ENCODE assay signal across 2 cellular contexts in the genomic region with DNA sequence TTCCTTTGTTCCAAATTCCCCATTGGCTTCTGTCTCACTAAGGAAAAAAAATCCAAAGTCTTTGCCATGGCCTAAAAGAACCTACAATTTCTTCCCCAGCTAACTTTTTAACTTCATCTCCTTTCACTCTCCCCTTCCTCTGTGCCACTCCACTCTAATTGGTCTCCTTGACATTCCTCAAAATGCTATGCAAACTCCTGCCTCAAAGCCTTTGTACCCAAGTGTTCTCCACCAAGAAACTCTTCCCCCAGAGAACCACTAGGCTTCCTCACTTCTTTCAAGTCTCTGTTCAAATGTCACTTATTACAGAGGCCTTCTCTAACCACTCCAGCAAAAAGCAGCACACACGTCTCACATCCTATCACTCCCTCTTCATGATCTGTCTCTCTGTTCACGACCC.
TF ChIP-seq lines count a peak whose summit lies in the region.

No MANE protein-coding gene starts in this region.

TF ChIP-seq in GM23338, 12 proteins besides CTCF, POLR2A, EP300 and RAD21:
- no peak for TF ChIP-seq JUNB (IDR thresholded peaks at IDR 0.05; ENCODE audit: unreplicated experiment)
- TF ChIP-seq, protein P1, sequence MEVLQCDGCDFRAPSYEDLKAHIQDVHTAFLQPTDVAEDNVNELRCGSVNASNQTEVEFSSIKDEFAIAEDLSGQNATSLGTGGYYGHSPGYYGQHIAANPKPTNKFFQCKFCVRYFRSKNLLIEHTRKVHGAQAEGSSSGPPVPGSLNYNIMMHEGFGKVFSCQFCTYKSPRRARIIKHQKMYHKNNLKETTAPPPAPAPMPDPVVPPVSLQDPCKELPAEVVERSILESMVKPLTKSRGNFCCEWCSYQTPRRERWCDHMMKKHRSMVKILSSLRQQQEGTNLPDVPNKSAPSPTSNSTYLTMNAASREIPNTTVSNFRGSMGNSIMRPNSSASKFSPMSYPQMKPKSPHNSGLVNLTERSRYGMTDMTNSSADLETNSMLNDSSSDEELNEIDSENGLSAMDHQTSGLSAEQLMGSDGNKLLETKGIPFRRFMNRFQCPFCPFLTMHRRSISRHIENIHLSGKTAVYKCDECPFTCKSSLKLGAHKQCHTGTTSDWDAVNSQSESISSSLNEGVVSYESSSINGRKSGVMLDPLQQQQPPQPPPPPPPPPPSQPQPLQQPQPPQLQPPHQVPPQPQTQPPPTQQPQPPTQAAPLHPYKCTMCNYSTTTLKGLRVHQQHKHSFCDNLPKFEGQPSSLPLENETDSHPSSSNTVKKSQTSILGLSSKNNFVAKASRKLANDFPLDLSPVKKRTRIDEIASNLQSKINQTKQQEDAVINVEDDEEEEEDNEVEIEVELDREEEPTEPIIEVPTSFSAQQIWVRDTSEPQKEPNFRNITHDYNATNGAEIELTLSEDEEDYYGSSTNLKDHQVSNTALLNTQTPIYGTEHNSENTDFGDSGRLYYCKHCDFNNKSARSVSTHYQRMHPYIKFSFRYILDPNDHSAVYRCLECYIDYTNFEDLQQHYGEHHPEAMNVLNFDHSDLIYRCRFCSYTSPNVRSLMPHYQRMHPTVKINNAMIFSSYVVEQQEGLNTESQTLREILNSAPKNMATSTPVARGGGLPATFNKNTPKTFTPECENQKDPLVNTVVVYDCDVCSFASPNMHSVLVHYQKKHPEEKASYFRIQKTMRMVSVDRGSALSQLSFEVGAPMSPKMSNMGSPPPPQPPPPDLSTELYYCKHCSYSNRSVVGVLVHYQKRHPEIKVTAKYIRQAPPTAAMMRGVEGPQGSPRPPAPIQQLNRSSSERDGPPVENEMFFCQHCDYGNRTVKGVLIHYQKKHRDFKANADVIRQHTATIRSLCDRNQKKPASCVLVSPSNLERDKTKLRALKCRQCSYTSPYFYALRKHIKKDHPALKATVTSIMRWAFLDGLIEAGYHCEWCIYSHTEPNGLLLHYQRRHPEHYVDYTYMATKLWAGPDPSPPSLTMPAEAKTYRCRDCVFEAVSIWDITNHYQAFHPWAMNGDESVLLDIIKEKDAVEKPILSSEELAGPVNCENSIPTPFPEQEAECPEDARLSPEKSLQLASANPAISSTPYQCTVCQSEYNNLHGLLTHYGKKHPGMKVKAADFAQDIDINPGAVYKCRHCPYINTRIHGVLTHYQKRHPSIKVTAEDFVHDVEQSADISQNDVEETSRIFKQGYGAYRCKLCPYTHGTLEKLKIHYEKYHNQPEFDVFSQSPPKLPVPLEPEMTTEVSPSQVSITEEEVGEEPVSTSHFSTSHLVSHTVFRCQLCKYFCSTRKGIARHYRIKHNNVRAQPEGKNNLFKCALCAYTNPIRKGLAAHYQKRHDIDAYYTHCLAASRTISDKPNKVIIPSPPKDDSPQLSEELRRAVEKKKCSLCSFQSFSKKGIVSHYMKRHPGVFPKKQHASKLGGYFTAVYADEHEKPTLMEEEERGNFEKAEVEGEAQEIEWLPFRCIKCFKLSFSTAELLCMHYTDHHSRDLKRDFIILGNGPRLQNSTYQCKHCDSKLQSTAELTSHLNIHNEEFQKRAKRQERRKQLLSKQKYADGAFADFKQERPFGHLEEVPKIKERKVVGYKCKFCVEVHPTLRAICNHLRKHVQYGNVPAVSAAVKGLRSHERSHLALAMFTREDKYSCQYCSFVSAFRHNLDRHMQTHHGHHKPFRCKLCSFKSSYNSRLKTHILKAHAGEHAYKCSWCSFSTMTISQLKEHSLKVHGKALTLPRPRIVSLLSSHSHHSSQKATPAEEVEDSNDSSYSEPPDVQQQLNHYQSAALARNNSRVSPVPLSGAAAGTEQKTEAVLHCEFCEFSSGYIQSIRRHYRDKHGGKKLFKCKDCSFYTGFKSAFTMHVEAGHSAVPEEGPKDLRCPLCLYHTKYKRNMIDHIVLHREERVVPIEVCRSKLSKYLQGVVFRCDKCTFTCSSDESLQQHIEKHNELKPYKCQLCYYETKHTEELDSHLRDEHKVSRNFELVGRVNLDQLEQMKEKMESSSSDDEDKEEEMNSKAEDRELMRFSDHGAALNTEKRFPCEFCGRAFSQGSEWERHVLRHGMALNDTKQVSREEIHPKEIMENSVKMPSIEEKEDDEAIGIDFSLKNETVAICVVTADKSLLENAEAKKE (CRISPR knock-in tag; IDR thresholded peaks at IDR 0.05): no peak
- TF ChIP-seq EZH2phosphoT487 (IDR thresholded peaks at IDR 0.05; ENCODE audit: unreplicated experiment): no peak
- TF ChIP-seq, protein P2, sequence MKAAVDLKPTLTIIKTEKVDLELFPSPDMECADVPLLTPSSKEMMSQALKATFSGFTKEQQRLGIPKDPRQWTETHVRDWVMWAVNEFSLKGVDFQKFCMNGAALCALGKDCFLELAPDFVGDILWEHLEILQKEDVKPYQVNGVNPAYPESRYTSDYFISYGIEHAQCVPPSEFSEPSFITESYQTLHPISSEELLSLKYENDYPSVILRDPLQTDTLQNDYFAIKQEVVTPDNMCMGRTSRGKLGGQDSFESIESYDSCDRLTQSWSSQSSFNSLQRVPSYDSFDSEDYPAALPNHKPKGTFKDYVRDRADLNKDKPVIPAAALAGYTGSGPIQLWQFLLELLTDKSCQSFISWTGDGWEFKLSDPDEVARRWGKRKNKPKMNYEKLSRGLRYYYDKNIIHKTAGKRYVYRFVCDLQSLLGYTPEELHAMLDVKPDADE (IDR thresholded peaks at IDR 0.05): no peak

TF ChIP-seq in H1, 55 proteins besides CTCF, POLR2A, EP300 and RAD21:
- no peak for TF ChIP-seq CREB1 (IDR thresholded peaks at IDR 0.05)
- TF ChIP-seq, protein P3, sequence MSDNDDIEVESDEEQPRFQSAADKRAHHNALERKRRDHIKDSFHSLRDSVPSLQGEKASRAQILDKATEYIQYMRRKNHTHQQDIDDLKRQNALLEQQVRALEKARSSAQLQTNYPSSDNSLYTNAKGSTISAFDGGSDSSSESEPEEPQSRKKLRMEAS (IDR thresholded peaks at IDR 0.05): no peak
- TF ChIP-seq ASH2L (IDR thresholded peaks at IDR 0.05; ENCODE audit: low read length): no peak
- TF ChIP-seq ZNF274 (IDR thresholded peaks at IDR 0.05; ENCODE audit: borderline replicate concordance, extremely low read depth, low read length): no peak
- no peak for TF ChIP-seq GABPA (IDR thresholded peaks at IDR 0.05; ENCODE audit: borderline replicate concordance, insufficient read depth, low read length)
- no peak for TF ChIP-seq TAF1 (IDR thresholded peaks at IDR 0.05; ENCODE audit: low read depth, low read length)
- TF ChIP-seq FOSL1 (IDR thresholded peaks at IDR 0.05; ENCODE audit: insufficient read depth, low read depth, low read length): no peak
- no peak for TF ChIP-seq RBBP5 (IDR thresholded peaks at IDR 0.05; ENCODE audit: borderline replicate concordance, low read depth, low read length)
- TF ChIP-seq POU5F1 (IDR thresholded peaks at IDR 0.05; ENCODE audit: low read depth, low read length): no peak
- no peak for TF ChIP-seq KDM5A (IDR thresholded peaks at IDR 0.05; ENCODE audit: low read length)
- no peak for TF ChIP-seq RNF2 (IDR thresholded peaks at IDR 0.05; ENCODE audit: borderline replicate concordance, low read depth, low read length, missing control alignments, poor library complexity, severe bottlenecking)
- TF ChIP-seq MAFK (IDR thresholded peaks at IDR 0.05; ENCODE audit: low read depth, low read length): no peak
- TF ChIP-seq, protein P4, sequence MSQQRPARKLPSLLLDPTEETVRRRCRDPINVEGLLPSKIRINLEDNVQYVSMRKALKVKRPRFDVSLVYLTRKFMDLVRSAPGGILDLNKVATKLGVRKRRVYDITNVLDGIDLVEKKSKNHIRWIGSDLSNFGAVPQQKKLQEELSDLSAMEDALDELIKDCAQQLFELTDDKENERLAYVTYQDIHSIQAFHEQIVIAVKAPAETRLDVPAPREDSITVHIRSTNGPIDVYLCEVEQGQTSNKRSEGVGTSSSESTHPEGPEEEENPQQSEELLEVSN (IDR thresholded peaks at IDR 0.05): no peak
